ENCODE assay signal across 8 cellular contexts in the genomic region with DNA sequence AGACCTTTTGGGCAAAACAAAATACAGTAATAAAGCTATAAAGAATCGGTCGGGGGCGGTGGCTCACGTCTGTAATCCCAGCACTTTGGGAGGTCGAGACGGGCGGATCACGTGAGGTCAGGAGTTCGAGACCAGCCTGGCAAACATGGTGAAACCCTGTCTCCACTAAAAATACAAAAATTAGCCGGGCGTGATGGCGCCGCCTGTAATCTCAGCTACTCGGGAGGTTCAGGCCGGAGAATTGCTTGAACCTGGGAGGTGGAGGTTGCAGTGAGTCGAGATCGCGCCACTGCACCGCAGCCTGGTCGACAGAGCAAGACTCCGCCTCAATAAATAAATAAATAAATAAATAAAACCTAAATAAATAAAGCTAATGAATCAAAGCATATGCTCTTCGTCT. TPM values are rescaled to one million over a fixed set of nuclear protein-coding genes. Genes with fewer than 3 reads are reported as not detected.
A peak's percentile ranks its signal among the peaks of the same experiment; 100 is the strongest.
DNase-seq lines count a peak whose midpoint lies in the region; ATAC-seq and TF ChIP-seq lines count a peak whose summit lies in the region.
"Not testable (repeated sequence)": the region's sequence is repeated elsewhere in the genome, so short reads cannot be mapped to it uniquely, and the experiment has no call there.

No MANE protein-coding gene starts in this region.

- not testable (repeated sequence) for H3K9me3 Mint-ChIP-seq in Calu3 (ENCODE audit: low read depth, unreplicated experiment); activated CD4-positive, alpha-beta T cell treated with anti-CD3 and anti-CD28 coated beads, Interleukin-2, amount 10 ng/mL, durations not matched to agents 7 days and 5 days; MCF 10A (ENCODE audit: unreplicated experiment); naive B cell

- H3K27ac ChIP-seq in heart left ventricle (peak overlapping the region in 11 of 12 donors; percentile 92 to 100 (median 98)), upper lobe of right lung (peak overlapping the region; percentile 95)

- H3K9me3 ChIP-seq in heart left ventricle, upper lobe of right lung: not testable (repeated sequence)

- not testable (repeated sequence) for H3K27me3 ChIP-seq in heart left ventricle, upper lobe of right lung

- BruUV-seq in Calu3 (replicated peaks; lab: Mats Ljungman, UMichigan); MCF 10A (replicated peaks; lab: Mats Ljungman, UMichigan): not testable (repeated sequence)

- CTCF ChIA-PET in Calu3 (lab: Charles Lee) (interaction anchor here (0.6 kb wide), 1 partner anchor 9 kb away, joined by 5 read pairs; no protein-coding TSS in a partner anchor), MCF 10A (lab: Yijun Ruan, JAX) (interaction anchor here (0.6 kb wide), 2 partner anchors 214 to 943 kb away, joined by 3 read pairs; no protein-coding TSS in a partner anchor)
- CTCF ChIA-PET in activated CD4-positive, alpha-beta T cell treated with anti-CD3 and anti-CD28 coated beads, Interleukin-2, amount 10 ng/mL, durations not matched to agents 7 days and 5 days (lab: Charles Lee): interaction anchor here (0.9 kb wide), 1 partner anchor 261 kb away, joined by 3 read pairs; no protein-coding TSS in a partner anchor

- ATAC-seq in heart left ventricle; naive B cell (ENCODE audit: low read depth in 2 of 2); upper lobe of right lung: not testable (repeated sequence)

- H3K36me3 ChIP-seq in heart left ventricle, upper lobe of right lung: not testable (repeated sequence)

- peaks cover 0 to 25% (median 2%) of the 10 kb centered on the region in 12 donors for H3K4me1 ChIP-seq in heart left ventricle
- H3K4me1 ChIP-seq in upper lobe of right lung: not testable (repeated sequence)

- H3K4me3 Mint-ChIP-seq in Calu3 (ENCODE audit: low read depth, unreplicated experiment): peak overlapping the region; percentile 73
- H3K4me3 Mint-ChIP-seq in activated CD4-positive, alpha-beta T cell treated with anti-CD3 and anti-CD28 coated beads, Interleukin-2, amount 10 ng/mL, durations not matched to agents 7 days and 5 days: peak overlapping the region; percentile 99
- peak overlapping the region; percentile 83 for H3K4me3 Mint-ChIP-seq in MCF 10A (ENCODE audit: unreplicated experiment)
- H3K4me3 Mint-ChIP-seq in naive B cell: peak overlapping the region in 7 of 8 donors; percentile 15 to 100 (median 98)

- TF ChIP-seq CTCF in Calu3 (IDR thresholded peaks at IDR 0.05; ENCODE audit: unreplicated experiment); MCF 10A (IDR thresholded peaks at IDR 0.05; ENCODE audit: unreplicated experiment); heart left ventricle (IDR thresholded peaks at IDR 0.05); upper lobe of right lung (IDR thresholded peaks at IDR 0.05): not testable (repeated sequence)

- TF ChIP-seq POLR2A in heart left ventricle (IDR thresholded peaks at IDR 0.05): not testable (repeated sequence)

- peaks cover 13% of the 10 kb centered on the region for H3K4me1 Mint-ChIP-seq in Calu3 (ENCODE audit: low read depth, unreplicated experiment)
- H3K4me1 Mint-ChIP-seq in activated CD4-positive, alpha-beta T cell treated with anti-CD3 and anti-CD28 coated beads, Interleukin-2, amount 10 ng/mL, durations not matched to agents 7 days and 5 days: peaks cover 22% of the 10 kb centered on the region
- not testable (repeated sequence) for H3K4me1 Mint-ChIP-seq in MCF 10A (ENCODE audit: insufficient read depth, unreplicated experiment)
- peaks cover 11 to 22% (median 22%) of the 10 kb centered on the region in 3 donors for H3K4me1 Mint-ChIP-seq in naive B cell

- WGBS in heart left ventricle, 4 donors: 91 to 94% (median 93%) methylated on average over 22 of the region's 22 CpGs

- H3K27ac Mint-ChIP-seq in Calu3 (ENCODE audit: unreplicated experiment) (peak overlapping the region; percentile 73), MCF 10A (ENCODE audit: low read depth, unreplicated experiment) (peak overlapping the region; percentile 95), naive B cell (peak overlapping the region in 2 of 6 donors; percentile 76 to 89)
- H3K27ac Mint-ChIP-seq in activated CD4-positive, alpha-beta T cell treated with anti-CD3 and anti-CD28 coated beads, Interleukin-2, amount 10 ng/mL, durations not matched to agents 7 days and 5 days: not testable (repeated sequence)

- intact Hi-C loops in Calu3 (cut with micrococcal nuclease; ENCODE audit: unreplicated experiment); upper lobe of right lung (cut with DNase I): not testable (repeated sequence)
- intact Hi-C loops in MCF 10A (cut with micrococcal nuclease) (loop anchor here (10.0 kb wide), 1 partner anchor 590 kb away; a partner anchor contains a TSS), heart left ventricle (cut with DNase I) (loop anchor here in 9 of 10 donors (2.0 to 10.0 kb wide), 10 partner anchors 52 to 640 kb away; a partner anchor contains a TSS)

- peaks cover 46% of the 10 kb centered on the region for H3K36me3 Mint-ChIP-seq in Calu3 (ENCODE audit: insufficient read depth, unreplicated experiment)
- H3K36me3 Mint-ChIP-seq in activated CD4-positive, alpha-beta T cell treated with anti-CD3 and anti-CD28 coated beads, Interleukin-2, amount 10 ng/mL, durations not matched to agents 7 days and 5 days (ENCODE audit: low read depth); MCF 10A (ENCODE audit: insufficient read depth, unreplicated experiment); naive B cell: not testable (repeated sequence)

- POLR2A ChIA-PET in activated CD4-positive, alpha-beta T cell treated with anti-CD3 and anti-CD28 coated beads, Interleukin-2, amount 10 ng/mL, durations not matched to agents 7 days and 5 days (lab: Charles Lee): not testable (repeated sequence)
- POLR2A ChIA-PET in MCF 10A (lab: Yijun Ruan, JAX): interaction anchor here (0.6 to 2.0 kb wide), 12 partner anchors 9 to 594 kb away, joined by 3 to 10 read pairs (median 4); no protein-coding TSS in a partner anchor

- not testable (repeated sequence) for DNase-seq in Calu3; activated CD4-positive, alpha-beta T cell treated with anti-CD3 and anti-CD28 coated beads, Interleukin-2, amount 10 ng/mL, durations not matched to agents 7 days and 5 days; MCF 10A (ENCODE audit: unreplicated experiment); naive B cell; upper lobe of right lung
- DNase-seq in NCI-H69 (lab: John Stamatoyannopoulos, UW): peak; percentile 40
- DNase-seq in heart left ventricle: peak in 1 of 5 donors; percentile 29
- peak; percentile 15 for DNase-seq in retina

- not testable (repeated sequence) for H3K27me3 Mint-ChIP-seq in Calu3 (ENCODE audit: unreplicated experiment); MCF 10A (ENCODE audit: insufficient read depth, unreplicated experiment); naive B cell
- H3K27me3 Mint-ChIP-seq in activated CD4-positive, alpha-beta T cell treated with anti-CD3 and anti-CD28 coated beads, Interleukin-2, amount 10 ng/mL, durations not matched to agents 7 days and 5 days: peaks cover 14% of the 10 kb centered on the region

- H3K4me3 ChIP-seq in heart left ventricle (peak overlapping the region in 9 of 12 donors; percentile 75 to 99 (median 84)), upper lobe of right lung (peak overlapping the region; percentile 86)

RNA-seq across cellular contexts. Expression of a gene that starts 1.7 kb away (rescaled TPM):
- 40.3 and 50.1 TPM in 2 replicates for total RNA-seq in Calu3 (2022)
- 10 to 100 TPM in 1 of 2 experiments, 1 to 10 TPM in 1; 9.8 to 11.1 TPM for total RNA-seq in activated CD4-positive, alpha-beta T cell treated with anti-CD3 and anti-CD28 coated beads, Interleukin-2, amount 10 ng/mL, durations not matched to agents 7 days and 5 days
- 27.4 and 30.5 TPM in 2 replicates for total RNA-seq in MCF 10A (2022)
- 10 to 100 TPM; 44.4 to 81.9 (median 66.1) TPM for total RNA-seq in heart left ventricle
- 10 to 100 TPM in 1 of 2 donors, 1 to 10 TPM in 1; 9.0 to 17.3 TPM for polyA plus RNA-seq in heart left ventricle
- polyA plus RNA-seq in naive B cell (ENCODE audit: low read depth in 6 of 6): 1 to 10 TPM; 1.8 to 5.7 (median 3.1) TPM
- total RNA-seq in upper lobe of right lung: 139 TPM
